ENCODE assay signal across 1 cellular context in the genomic region with DNA sequence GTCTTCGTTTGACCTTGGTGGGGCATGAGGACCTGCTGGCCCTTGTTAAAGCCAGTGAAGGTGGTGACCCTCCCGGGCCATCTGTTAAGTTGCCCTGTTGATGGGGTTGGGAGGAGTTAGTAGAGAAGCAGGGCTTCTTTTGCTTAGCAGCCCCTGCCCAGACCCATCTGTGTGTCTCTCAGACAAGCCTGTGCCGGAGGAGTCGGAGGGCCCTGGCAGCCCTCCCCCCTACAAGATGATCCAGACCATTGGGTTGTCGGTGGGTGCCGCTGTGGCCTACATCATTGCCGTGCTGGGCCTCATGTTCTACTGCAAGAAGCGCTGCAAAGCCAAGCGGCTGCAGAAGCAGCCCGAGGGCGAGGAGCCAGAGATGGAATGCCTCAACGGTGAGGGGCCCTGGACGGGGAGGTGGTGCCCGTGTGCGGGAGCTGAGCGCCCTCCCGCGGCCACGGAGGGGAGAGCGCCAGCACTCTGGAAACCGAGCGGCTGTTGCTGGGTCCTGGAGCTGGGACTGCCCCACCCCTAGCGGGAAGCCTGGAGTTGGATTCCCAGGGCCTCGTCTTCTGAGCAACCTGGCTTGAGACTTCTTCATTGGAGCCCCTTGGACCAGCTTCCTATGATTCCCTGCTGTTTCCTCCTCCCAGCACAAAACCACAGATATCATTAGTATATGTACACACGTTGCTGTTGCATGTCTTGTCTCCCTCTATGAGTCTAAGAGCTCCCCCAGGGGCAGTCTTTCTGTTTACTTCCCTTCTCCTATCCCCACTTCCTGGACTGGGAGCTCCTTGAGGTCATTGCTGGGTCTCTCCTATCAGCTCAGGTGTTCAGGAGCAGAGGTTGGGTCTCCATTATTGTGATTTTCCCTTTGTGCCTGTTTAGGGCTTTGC.
TF ChIP-seq lines count a peak whose summit lies in the region.

No MANE protein-coding gene starts in this region.

TF ChIP-seq in K562, 482 proteins besides CTCF, POLR2A, EP300 and RAD21 (continued from another document):
- TF ChIP-seq, protein P1, sequence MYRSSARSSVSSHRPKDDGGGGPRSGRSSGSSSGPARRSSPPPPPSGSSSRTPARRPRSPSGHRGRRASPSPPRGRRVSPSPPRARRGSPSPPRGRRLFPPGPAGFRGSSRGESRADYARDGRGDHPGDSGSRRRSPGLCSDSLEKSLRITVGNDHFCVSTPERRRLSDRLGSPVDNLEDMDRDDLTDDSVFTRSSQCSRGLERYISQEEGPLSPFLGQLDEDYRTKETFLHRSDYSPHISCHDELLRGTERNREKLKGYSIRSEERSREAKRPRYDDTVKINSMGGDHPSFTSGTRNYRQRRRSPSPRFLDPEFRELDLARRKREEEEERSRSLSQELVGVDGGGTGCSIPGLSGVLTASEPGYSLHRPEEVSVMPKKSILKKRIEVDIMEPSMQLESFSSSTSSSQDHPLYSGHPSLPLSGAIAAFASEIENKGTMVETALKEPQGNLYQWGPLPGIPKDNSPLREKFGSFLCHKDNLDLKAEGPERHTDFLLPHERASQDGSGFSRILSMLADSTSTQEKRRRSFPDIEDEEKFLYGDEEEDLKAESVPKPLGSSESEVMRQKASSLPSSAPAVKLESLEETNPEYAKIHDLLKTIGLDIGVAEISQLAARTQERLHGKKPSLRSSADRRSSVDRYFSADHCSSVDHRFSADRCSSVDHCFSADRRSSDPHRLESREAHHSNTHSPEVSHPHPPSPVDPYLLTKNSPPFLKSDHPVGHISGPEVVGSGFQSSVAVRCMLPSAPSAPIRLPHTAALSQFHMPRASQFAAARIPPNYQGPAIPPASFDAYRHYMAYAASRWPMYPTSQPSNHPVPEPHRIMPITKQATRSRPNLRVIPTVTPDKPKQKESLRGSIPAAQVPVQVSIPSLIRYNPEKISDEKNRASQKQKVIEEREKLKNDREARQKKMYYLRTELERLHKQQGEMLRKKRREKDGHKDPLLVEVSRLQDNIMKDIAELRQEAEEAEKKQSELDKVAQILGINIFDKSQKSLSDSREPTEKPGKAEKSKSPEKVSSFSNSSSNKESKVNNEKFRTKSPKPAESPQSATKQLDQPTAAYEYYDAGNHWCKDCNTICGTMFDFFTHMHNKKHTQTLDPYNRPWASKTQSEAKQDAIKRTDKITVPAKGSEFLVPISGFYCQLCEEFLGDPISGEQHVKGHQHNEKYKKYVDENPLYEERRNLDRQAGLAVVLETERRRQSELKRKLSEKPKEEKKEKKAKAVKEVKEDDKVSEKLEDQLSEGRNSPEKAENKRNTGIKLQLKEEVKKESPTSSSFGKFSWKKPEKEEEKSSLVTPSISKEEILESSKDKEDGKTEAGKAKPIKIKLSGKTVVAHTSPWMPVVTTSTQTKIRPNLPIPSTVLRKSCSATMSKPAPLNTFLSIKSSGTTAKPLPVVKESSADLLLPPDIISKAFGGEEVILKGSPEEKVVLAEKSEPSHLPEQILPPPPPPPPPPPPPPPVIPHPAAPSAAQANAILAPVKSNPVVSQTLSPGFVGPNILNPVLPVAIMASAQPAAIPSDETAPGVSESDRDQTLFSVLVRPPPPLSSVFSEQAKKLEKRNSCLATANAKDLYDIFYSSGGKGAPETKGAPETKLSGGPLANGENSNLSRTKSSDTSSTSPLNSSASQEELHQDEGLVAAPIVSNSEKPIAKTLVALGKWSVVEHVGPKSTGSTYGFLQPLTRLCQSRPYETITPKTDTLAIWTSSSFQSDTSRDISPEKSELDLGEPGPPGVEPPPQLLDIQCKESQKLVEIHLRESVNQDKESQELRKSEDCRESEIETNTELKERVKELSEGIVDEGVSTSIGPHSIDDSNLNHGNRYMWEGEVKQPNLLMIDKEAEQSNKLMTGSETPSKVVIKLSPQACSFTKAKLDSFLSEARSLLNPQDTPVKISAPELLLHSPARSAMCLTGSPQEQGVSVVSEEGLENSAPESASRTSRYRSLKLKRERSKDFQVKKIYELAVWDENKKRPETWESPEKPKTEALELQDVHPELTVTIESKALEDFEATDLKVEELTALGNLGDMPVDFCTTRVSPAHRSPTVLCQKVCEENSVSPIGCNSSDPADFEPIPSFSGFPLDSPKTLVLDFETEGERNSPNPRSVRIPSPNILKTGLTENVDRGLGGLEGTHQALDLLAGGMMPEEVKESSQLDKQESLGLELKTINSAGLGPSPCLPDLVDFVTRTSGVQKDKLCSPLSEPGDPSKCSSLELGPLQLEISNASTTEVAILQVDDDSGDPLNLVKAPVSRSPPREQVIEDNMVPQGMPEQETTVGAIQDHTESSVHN (IDR thresholded peaks at IDR 0.05; ENCODE audit: borderline replicate concordance in 1 of 2, low read depth in 1 of 2): no peak
- TF ChIP-seq, protein P2, sequence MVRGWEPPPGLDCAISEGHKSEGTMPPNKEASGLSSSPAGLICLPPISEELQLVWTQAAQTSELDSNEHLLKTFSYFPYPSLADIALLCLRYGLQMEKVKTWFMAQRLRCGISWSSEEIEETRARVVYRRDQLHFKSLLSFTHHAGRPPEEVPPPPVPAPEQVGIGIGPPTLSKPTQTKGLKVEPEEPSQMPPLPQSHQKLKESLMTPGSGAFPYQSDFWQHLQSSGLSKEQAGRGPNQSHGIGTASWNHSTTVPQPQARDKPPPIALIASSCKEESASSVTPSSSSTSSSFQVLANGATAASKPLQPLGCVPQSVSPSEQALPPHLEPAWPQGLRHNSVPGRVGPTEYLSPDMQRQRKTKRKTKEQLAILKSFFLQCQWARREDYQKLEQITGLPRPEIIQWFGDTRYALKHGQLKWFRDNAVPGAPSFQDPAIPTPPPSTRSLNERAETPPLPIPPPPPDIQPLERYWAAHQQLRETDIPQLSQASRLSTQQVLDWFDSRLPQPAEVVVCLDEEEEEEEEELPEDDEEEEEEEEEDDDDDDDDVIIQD (CRISPR knock-in tag; IDR thresholded peaks at IDR 0.05): no peak
- TF ChIP-seq, protein P3, sequence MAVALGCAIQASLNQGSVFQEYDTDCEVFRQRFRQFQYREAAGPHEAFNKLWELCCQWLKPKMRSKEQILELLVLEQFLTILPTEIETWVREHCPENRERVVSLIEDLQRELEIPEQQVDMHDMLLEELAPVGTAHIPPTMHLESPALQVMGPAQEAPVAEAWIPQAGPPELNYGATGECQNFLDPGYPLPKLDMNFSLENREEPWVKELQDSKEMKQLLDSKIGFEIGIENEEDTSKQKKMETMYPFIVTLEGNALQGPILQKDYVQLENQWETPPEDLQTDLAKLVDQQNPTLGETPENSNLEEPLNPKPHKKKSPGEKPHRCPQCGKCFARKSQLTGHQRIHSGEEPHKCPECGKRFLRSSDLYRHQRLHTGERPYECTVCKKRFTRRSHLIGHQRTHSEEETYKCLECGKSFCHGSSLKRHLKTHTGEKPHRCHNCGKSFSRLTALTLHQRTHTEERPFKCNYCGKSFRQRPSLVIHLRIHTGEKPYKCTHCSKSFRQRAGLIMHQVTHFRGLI (CRISPR knock-in tag; IDR thresholded peaks at IDR 0.05): no peak
- TF ChIP-seq, protein P4, sequence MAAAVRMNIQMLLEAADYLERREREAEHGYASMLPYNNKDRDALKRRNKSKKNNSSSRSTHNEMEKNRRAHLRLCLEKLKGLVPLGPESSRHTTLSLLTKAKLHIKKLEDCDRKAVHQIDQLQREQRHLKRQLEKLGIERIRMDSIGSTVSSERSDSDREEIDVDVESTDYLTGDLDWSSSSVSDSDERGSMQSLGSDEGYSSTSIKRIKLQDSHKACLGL (CRISPR knock-in tag; IDR thresholded peaks at IDR 0.05; ENCODE audit: borderline replicate concordance, poor library complexity, severe bottlenecking): no peak
- TF ChIP-seq RHOXF2B (CRISPR knock-in tag; conservative IDR thresholded peaks at IDR 0.05) (no peak), FOXK2 (conservative IDR thresholded peaks at IDR 0.05 in 1 of 2, IDR thresholded peaks at IDR 0.05 in 1 of 2; ENCODE audit: low read depth in 2 of 2) (peak; percentile 92 to 95), MEF2A (IDR thresholded peaks at IDR 0.05; ENCODE audit: control insufficient read depth, low read depth, low read length) (no peak), MAZ (CRISPR knock-in tag; conservative IDR thresholded peaks at IDR 0.05 in 1 of 2, IDR thresholded peaks at IDR 0.05 in 1 of 2) (peak; percentile 70 to 97), MAFK (IDR thresholded peaks at IDR 0.05; ENCODE audit: low read length) (no peak), NBN (IDR thresholded peaks at IDR 0.05; ENCODE audit: low read depth) (no peak), ARID1B (IDR thresholded peaks at IDR 0.05) (no peak), ZNF24 (IDR thresholded peaks at IDR 0.05) (no peak; the same call in 1 of the 2 replicates), SREBF1 (IDR thresholded peaks at IDR 0.05; ENCODE audit: borderline replicate concordance, low read depth, low read length) (no peak), NFATC3 (IDR thresholded peaks at IDR 0.05) (no peak), U2AF1 (optimal IDR thresholded peaks at IDR 0.05; ENCODE audit: low read depth, low read length) (no peak), SP2 (IDR thresholded peaks at IDR 0.05; ENCODE audit: extremely low read depth, low read depth, low read length, poor library complexity, severe bottlenecking) (no peak), ZNF785 (CRISPR knock-in tag; IDR thresholded peaks at IDR 0.05) (no peak), ZNF507 (tag; conservative IDR thresholded peaks at IDR 0.05) (no peak), NCOA1 (IDR thresholded peaks at IDR 0.05; ENCODE audit: low read depth) (no peak), NR3C1 (CRISPR knock-in tag; IDR thresholded peaks at IDR 0.05) (no peak), TAF9B (IDR thresholded peaks at IDR 0.05; ENCODE audit: partially characterized antibody) (no peak), ETV6 (IDR thresholded peaks at IDR 0.05; ENCODE audit: borderline replicate concordance in 1 of 2, low read depth in 2 of 2, low read length in 1 of 2) (no peak), ETV6 (CRISPR knock-in tag; IDR thresholded peaks at IDR 0.05; ENCODE audit: borderline replicate concordance) (no peak), ZNF133 (CRISPR knock-in tag; IDR thresholded peaks at IDR 0.05) (no peak), NFXL1 (CRISPR knock-in tag; IDR thresholded peaks at IDR 0.05) (no peak), ZNF124 (CRISPR knock-in tag; IDR thresholded peaks at IDR 0.05) (no peak), FOXP1 (CRISPR knock-in tag; IDR thresholded peaks at IDR 0.05) (peak; percentile 78; the same call in 1 of the 2 replicates)
- TF ChIP-seq, protein P5, sequence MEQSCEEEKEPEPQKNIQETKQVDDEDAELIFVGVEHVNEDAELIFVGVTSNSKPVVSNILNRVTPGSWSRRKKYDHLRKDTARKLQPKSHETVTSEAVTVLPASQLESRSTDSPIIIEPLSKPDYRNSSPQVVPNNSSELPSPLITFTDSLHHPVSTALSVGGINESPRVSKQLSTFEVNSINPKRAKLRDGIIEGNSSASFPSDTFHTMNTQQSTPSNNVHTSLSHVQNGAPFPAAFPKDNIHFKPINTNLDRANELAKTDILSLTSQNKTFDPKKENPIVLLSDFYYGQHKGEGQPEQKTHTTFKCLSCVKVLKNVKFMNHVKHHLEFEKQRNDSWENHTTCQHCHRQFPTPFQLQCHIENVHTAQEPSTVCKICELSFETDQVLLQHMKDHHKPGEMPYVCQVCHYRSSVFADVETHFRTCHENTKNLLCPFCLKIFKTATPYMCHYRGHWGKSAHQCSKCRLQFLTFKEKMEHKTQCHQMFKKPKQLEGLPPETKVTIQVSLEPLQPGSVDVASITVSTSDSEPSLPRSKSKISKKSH (CRISPR knock-in tag; IDR thresholded peaks at IDR 0.05): no peak
- TF ChIP-seq, protein P6, sequence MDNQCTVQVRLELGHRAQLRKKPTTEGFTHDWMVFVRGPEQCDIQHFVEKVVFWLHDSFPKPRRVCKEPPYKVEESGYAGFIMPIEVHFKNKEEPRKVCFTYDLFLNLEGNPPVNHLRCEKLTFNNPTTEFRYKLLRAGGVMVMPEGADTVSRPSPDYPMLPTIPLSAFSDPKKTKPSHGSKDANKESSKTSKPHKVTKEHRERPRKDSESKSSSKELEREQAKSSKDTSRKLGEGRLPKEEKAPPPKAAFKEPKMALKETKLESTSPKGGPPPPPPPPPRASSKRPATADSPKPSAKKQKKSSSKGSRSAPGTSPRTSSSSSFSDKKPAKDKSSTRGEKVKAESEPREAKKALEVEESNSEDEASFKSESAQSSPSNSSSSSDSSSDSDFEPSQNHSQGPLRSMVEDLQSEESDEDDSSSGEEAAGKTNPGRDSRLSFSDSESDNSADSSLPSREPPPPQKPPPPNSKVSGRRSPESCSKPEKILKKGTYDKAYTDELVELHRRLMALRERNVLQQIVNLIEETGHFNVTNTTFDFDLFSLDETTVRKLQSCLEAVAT (IDR thresholded peaks at IDR 0.05): no peak
- TF ChIP-seq, protein P7, sequence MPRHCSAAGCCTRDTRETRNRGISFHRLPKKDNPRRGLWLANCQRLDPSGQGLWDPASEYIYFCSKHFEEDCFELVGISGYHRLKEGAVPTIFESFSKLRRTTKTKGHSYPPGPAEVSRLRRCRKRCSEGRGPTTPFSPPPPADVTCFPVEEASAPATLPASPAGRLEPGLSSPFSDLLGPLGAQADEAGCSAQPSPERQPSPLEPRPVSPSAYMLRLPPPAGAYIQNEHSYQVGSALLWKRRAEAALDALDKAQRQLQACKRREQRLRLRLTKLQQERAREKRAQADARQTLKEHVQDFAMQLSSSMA (CRISPR knock-in tag; IDR thresholded peaks at IDR 0.05): no peak
